ENCODE assay signal across 24 cellular contexts in genomic region chr9:97602430-97602829, GRCh38. TPM values are rescaled to one million over a fixed set of nuclear protein-coding genes. Genes with fewer than 3 reads are reported as not detected.
DNase-seq lines count a peak whose midpoint lies in the region; ATAC-seq lines count a peak whose summit lies in the region.
"Had no signal": no experiment of that assay in that cellular context is flagged by ENCODE, and none has a peak within 500 bp of the region (broad histone marks: within the 10 kb centered on the region; RNA-seq: fewer than 3 reads in every experiment).

No MANE protein-coding gene starts in this region.

- H3K4ac ChIP-seq in neuronal stem cell (ENCODE audit: low read length), result no peak overlapping the region

- H3K4me2 ChIP-seq in neuronal stem cell (ENCODE audit: insufficient read depth, low read length, poor library complexity, severe bottlenecking), result no peak overlapping the region
- H3K4me2 ChIP-seq: BLaER1, GM23338 had no signal

- H2AFZ ChIP-seq in neuronal stem cell (ENCODE audit: low read length), result no peak overlapping the region
- H2AFZ ChIP-seq: GM23338 had no signal

- H4K91ac ChIP-seq in neuronal stem cell (ENCODE audit: low read depth, low read length, poor library complexity), result no peak overlapping the region

- DNase-seq in Right ventricle myocardium inferior (ENCODE audit: missing footprints) (peak; percentile 68), cardiac septum (ENCODE audit: low spot score) (no peak), left cardiac atrium (no peak), neuronal stem cell (ENCODE audit: low spot score) (no peak), NCI-H510A (lab: John Stamatoyannopoulos, UW) (no peak), NCI-H2227 treated with DMSO at 0.1 percent for 48 hours (lab: John Stamatoyannopoulos, UW) (no peak)
- DNase-seq: CD4-positive, CD25-positive, alpha-beta regulatory T cell; DMS153; DND-41; H9; HFFc6; Kasumi-1; NCI-H1092 treated with DMSO at 0.1 percent for 48 hours; NCI-H1436 treated with DMSO at 0.1 percent for 48 hours; NCI-H187 treated with DMSO at 0.1 percent for 48 hours; NCI-H2171 treated with DMSO at 0.1 percent for 48 hours; NCI-H526; RPMI8226; SHP77 treated with DMSO at 0.1 percent for 48 hours had no signal

- H3K9me3 ChIP-seq in neuronal stem cell (replicated peaks in 1 of 2; ENCODE audit: control insufficient read depth in 2 of 2, insufficient read depth in 1 of 2, low read depth in 1 of 2, low read length in 2 of 2) (no peaks in the 10 kb centered on the region), stomach smooth muscle (ENCODE audit: control insufficient read depth in 2 of 2, low read length in 2 of 2) (no peaks in the 10 kb centered on the region)
- H3K9me3 ChIP-seq: BLaER1 had no signal

- H2BK15ac ChIP-seq in neuronal stem cell (ENCODE audit: low read length), result no peak overlapping the region

- H3K18ac ChIP-seq in neuronal stem cell (ENCODE audit: low read length), result no peak overlapping the region

- no peak overlapping the region for H2BK12ac ChIP-seq in neuronal stem cell (ENCODE audit: low read length)

- H2AK5ac ChIP-seq in neuronal stem cell (ENCODE audit: low read depth, low read length), result no peak overlapping the region

- no peak overlapping the region for H3K27ac ChIP-seq in neuronal stem cell (replicated peaks; ENCODE audit: low read length)
- peak overlapping the region; percentile 11 for H3K27ac ChIP-seq in stomach smooth muscle (ENCODE audit: low read length)
- H3K27ac ChIP-seq: BLaER1 had no signal

- no peak overlapping the region for H2BK120ac ChIP-seq in neuronal stem cell (ENCODE audit: low read depth, low read length)

- no peak overlapping the region for H3K14ac ChIP-seq in neuronal stem cell (ENCODE audit: low read length)

- no peaks in the 10 kb centered on the region for H3K79me1 ChIP-seq in neuronal stem cell (ENCODE audit: low read depth, low read length)

- intact Hi-C loops in Right ventricle myocardium inferior (cut with DNase I) (no loop called here), cardiac septum (cut with DNase I) (loop anchor here (10.0 kb wide), 1 partner anchor 748 kb away; the partner anchor contains the start of gene ZNF782), left cardiac atrium (cut with DNase I) (no loop called here)

- no CpG with 5 or more reads among the region's 10 CpGs for WGBS in neuronal stem cell (ENCODE audit: extremely low coverage in 2 of 2, insufficient read length in 2 of 2, insufficient replicate concordance in 1 of 2), 2 donors

- ATAC-seq in Right ventricle myocardium inferior (peak; percentile 42), left cardiac atrium (peak; percentile 7 to 29), GM21367 (IDR thresholded peaks at IDR 0.05; ENCODE audit: unreplicated experiment) (no peak)
- ATAC-seq: GM23338, HepG2 had no signal

- no peaks in the 10 kb centered on the region for H3K4me1 ChIP-seq in neuronal stem cell (ENCODE audit: control insufficient read depth in 2 of 2, insufficient read depth in 1 of 2, low read depth in 1 of 2, low read length in 2 of 2)
- peaks cover 11% of the 10 kb centered on the region for H3K4me1 ChIP-seq in stomach smooth muscle (ENCODE audit: control insufficient read depth, insufficient read depth, low read length)

- H3K36me3 ChIP-seq in neuronal stem cell (replicated peaks in 1 of 2; ENCODE audit: control insufficient read depth in 2 of 2, insufficient read depth in 2 of 2, low read length in 2 of 2), result peaks cover 43 to 82% of the 10 kb centered on the region in 2 donors
- H3K36me3 ChIP-seq in stomach smooth muscle (ENCODE audit: control insufficient read depth in 2 of 2, insufficient read depth in 2 of 2, low read length in 2 of 2), result peaks cover 48 to 50% of the 10 kb centered on the region in 2 donors

- H3K4me3 ChIP-seq in neuronal stem cell (ENCODE audit: low read length in 2 of 2) (no peak overlapping the region), stomach smooth muscle (ENCODE audit: low read length in 2 of 2) (no peak overlapping the region)
- H3K4me3 ChIP-seq: BLaER1, GM23338 had no signal

- H3K23ac ChIP-seq in neuronal stem cell (ENCODE audit: low read depth, low read length, poor library complexity), result no peak overlapping the region

- H4K8ac ChIP-seq in neuronal stem cell (ENCODE audit: low read depth, low read length), result no peak overlapping the region

- H2BK5ac ChIP-seq in neuronal stem cell (ENCODE audit: low read length), result no peak overlapping the region

- peak overlapping the region; percentile 31 for H3K9ac ChIP-seq in neuronal stem cell (ENCODE audit: low read depth, low read length, poor library complexity)
- no peak overlapping the region for H3K9ac ChIP-seq in stomach smooth muscle (ENCODE audit: low read length in 2 of 2)
- H3K9ac ChIP-seq: BLaER1 had no signal

- H3K27me3 ChIP-seq in neuronal stem cell (ENCODE audit: control insufficient read depth in 3 of 3, insufficient read depth in 3 of 3, low read depth in 1 of 3, low read length in 3 of 3) (no peaks in the 10 kb centered on the region), stomach smooth muscle (ENCODE audit: control insufficient read depth in 1 of 2, insufficient read depth in 2 of 2, low read length in 2 of 2) (no peaks in the 10 kb centered on the region)
- H3K27me3 ChIP-seq: BLaER1 had no signal

RNA-seq across cellular contexts. Expression of gene TSTD2, which starts 30.7 kb away (rescaled TPM):
- total RNA-seq in Right ventricle myocardium inferior (24.8 TPM), cardiac septum (20.8 TPM), left cardiac atrium (10 to 100 TPM; 15.5 to 18.6 TPM)
- polyA plus RNA-seq in neuronal stem cell (2013, experiment 1 of 2), result 19.4 TPM
- 18.9 TPM for polyA plus RNA-seq in neuronal stem cell (2013, experiment 2 of 2)

RNA-seq across cellular contexts. Expression of gene NCBP1, which starts 31.2 kb away (rescaled TPM):
- 20.0 TPM for total RNA-seq in Right ventricle myocardium inferior
- total RNA-seq in cardiac septum, result 18.5 TPM
- total RNA-seq in left cardiac atrium, result 10 to 100 TPM; 22.4 to 22.7 TPM
- 20.3 TPM for polyA plus RNA-seq in neuronal stem cell (2013, experiment 1 of 2)
- polyA plus RNA-seq in neuronal stem cell (2013, experiment 2 of 2), result 21.2 TPM
